8 cellular contexts compared by ENCODE assay signal in the genomic region with DNA sequence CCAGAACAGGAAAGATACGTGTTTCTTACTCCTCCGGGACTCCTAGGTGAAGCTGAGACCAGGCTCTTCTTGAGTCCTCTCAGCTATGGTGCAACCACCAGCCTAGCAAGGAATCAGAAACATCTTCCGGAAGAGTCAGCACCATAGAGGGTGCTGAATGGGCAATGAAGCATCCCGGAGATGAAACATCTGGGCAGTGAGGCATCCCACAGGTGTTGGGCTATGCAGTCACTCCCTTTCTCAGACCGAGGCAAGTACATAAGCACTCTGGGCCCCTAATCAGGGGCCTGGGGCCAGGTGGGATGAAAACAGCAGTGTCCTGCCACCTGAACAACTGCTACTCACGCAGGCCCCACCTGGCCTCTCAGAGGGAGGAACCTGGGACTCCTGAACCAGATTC. TPM values are rescaled to one million over a fixed set of nuclear protein-coding genes. Genes with fewer than 3 reads are reported as not detected.
DNase-seq lines count a peak whose midpoint lies in the region; ATAC-seq, FAIRE-seq and TF ChIP-seq lines count a peak whose summit lies in the region.

No MANE protein-coding gene starts in this region.

- H3K27me3 ChIP-seq in A673 (replicated peaks; ENCODE audit: insufficient read depth, low read depth, low read length, poor library complexity) (no peaks in the 10 kb centered on the region), bronchial epithelial cell (ENCODE audit: control insufficient read depth, insufficient read depth, low read length) (no peaks in the 10 kb centered on the region), muscle layer of colon (ENCODE audit: control insufficient read depth in 1 of 2, insufficient read depth in 2 of 2, low read length in 2 of 2) (no peaks in the 10 kb centered on the region)

- H3K9me3 ChIP-seq in A673 (ENCODE audit: low read depth, low read length, poor library complexity, severe bottlenecking) (no peaks in the 10 kb centered on the region), muscle layer of colon (ENCODE audit: low read length) (no peaks in the 10 kb centered on the region)

- peaks cover 8% of the 10 kb centered on the region for H3K36me3 ChIP-seq in A673 (ENCODE audit: insufficient read depth, low read length, poor library complexity, severe bottlenecking)
- H3K36me3 ChIP-seq in bronchial epithelial cell (ENCODE audit: control insufficient read depth, insufficient read depth, low read length): peaks cover 5% of the 10 kb centered on the region
- peaks cover 6% of the 10 kb centered on the region for H3K36me3 ChIP-seq in muscle layer of colon (ENCODE audit: insufficient read depth, low read length)

- H3K4me1 ChIP-seq in A673 (ENCODE audit: insufficient read depth, low read length, poor library complexity, severe bottlenecking) (peaks cover 29% of the 10 kb centered on the region), muscle layer of colon (ENCODE audit: insufficient read depth, low read length) (peaks cover 37% of the 10 kb centered on the region)

- no peak for DNase-seq in A673 (ENCODE audit: low spot score)
- DNase-seq in bronchial epithelial cell (ENCODE audit: low read depth): no peak
- no peak for DNase-seq in SW480 (ENCODE audit: low spot score)
- no peak for DNase-seq in NCI-H2029 treated with DMSO at 0.1 percent for 48 hours (lab: John Stamatoyannopoulos, UW)
- no peak for DNase-seq in stimulated activated naive CD4-positive, alpha-beta T cell (lab: John Stamatoyannopoulos, UW)

- H3K9ac ChIP-seq in muscle layer of colon (ENCODE audit: low read length): peak overlapping the region; percentile 97

- FAIRE-seq in bronchial epithelial cell (lab: Jason Lieb, UNC): no peak

- TF ChIP-seq CTCF in A673 (conservative IDR thresholded peaks at IDR 0.05; ENCODE audit: low read depth, low read length) (no peak), bronchial epithelial cell (IDR thresholded peaks at IDR 0.05; ENCODE audit: insufficient read depth, low read length, severe bottlenecking) (no peak)

- intact Hi-C loops in A673 (cut with micrococcal nuclease; ENCODE audit: unreplicated experiment): no loop called here

- ATAC-seq in GM19397 (IDR thresholded peaks at IDR 0.05; ENCODE audit: unreplicated experiment) (peak; percentile 39), HG03520 (IDR thresholded peaks at IDR 0.05; ENCODE audit: unreplicated experiment) (peak; percentile 14)

- H3K27ac ChIP-seq in A673 (ENCODE audit: low read depth, low read length, poor library complexity, severe bottlenecking) (peak overlapping the region; percentile 97), muscle layer of colon (ENCODE audit: low read depth, low read length) (no peak overlapping the region)

- CTCF ChIA-PET in A673 (lab: Charles Lee): interaction anchor here (2.8 kb wide), 1 partner anchor 19 kb away, joined by 14 read pairs; no protein-coding TSS in a partner anchor

- POLR2A ChIA-PET in A673 (lab: Charles Lee; ENCODE audit: low non-redundant PET): no interaction called here

- no TSS peak for BruUV-seq in A673 (replicated peaks; lab: Mats Ljungman, UMichigan)

- H3K4me3 ChIP-seq in A673 (ENCODE audit: low read depth, low read length, poor library complexity, severe bottlenecking): peak overlapping the region; percentile 96
- H3K4me3 ChIP-seq in bronchial epithelial cell (ENCODE audit: low read depth, low read length): peak overlapping the region; percentile 78
- H3K4me3 ChIP-seq in muscle layer of colon (ENCODE audit: low read depth in 1 of 2, low read length in 2 of 2): peak overlapping the region; percentile 83 to 94

RNA-seq across cellular contexts. Expression of a gene that starts 1.4 kb away (rescaled TPM):
- total RNA-seq in A673 (2021) (43.4 and 43.5 TPM in 2 replicates), bronchial epithelial cell (13.4 and 22.4 TPM in 2 replicates)

RNA-seq across cellular contexts. Expression of a gene that starts 16.8 kb away (rescaled TPM):
- 26.5 and 29.4 TPM in 2 replicates for total RNA-seq in A673 (2021)
- total RNA-seq in bronchial epithelial cell: 10.8 and 12.3 TPM in 2 replicates

RNA-seq across cellular contexts. Expression of a gene that starts 24.9 kb away (rescaled TPM):
- total RNA-seq in A673 (2021) (4.9 and 5.1 TPM in 2 replicates), bronchial epithelial cell (1.9 and 2.1 TPM in 2 replicates)

RNA-seq across cellular contexts. Expression of a gene that starts 27.3 kb away (rescaled TPM):
- 21.0 and 21.8 TPM in 2 replicates for total RNA-seq in A673 (2021)
- 10.8 and 15.8 TPM in 2 replicates for total RNA-seq in bronchial epithelial cell

RNA-seq across cellular contexts. Expression of a gene that starts 40.2 kb away (rescaled TPM):
- total RNA-seq in A673 (2021): 2.7 and 2.9 TPM in 2 replicates
- total RNA-seq in bronchial epithelial cell: 0.26 and 0.38 TPM in 2 replicates
